ENCODE assay signal across 12 cellular contexts in the genomic region with DNA sequence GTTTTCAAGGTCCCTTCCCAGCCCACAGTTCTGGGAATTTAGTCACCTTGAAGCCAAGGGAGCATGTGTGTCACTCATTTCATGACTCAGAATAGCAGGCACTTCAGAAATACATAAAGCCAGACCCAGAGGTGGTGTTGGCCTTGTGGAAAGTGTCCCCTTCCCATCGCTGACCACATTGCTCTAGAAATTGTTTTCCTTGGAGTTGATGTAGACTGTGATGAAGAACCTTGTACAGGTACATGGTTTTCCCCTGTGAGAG.
DNase-seq lines count a peak whose midpoint lies in the region; ATAC-seq, FAIRE-seq and TF ChIP-seq lines count a peak whose summit lies in the region.
"Had no signal": no experiment of that assay in that cellular context is flagged by ENCODE, and none has a peak within 500 bp of the region (broad histone marks: within the 10 kb centered on the region; RNA-seq: fewer than 3 reads in every experiment).

No MANE protein-coding gene starts in this region.

- in situ Hi-C loops in mammary epithelial cell (cut with MboI; ENCODE audit: low sequenced_read_pairs in 2 of 2) (no loop called here), HepG2 (cut with HindIII; ENCODE audit: extremely low pct_ligation_motif_present, low pct_unique_long_range_greater_than_20kb) (no loop called here)

- DNase-seq in H54 (ENCODE audit: insufficient read length, low spot score) (peak; percentile 4), mammary epithelial cell (peak; percentile 36), HepG2 (ENCODE audit: low spot score) (no peak), cerebellar cortex (ENCODE audit: low spot score) (no peak)
- DNase-seq in natural killer cell treated with Interleukin-12 subunit alpha and Interleukin-12 subunit beta and Interleukin-15 and Interleukin-18, amount 100 ng/mL, for 72 hours (ENCODE audit: low spot score): no peak
- DNase-seq: activated B cell treated with CpG ODN at 0.5 μM for 24 hours, NCI-H446, upper lobe of right lung had no signal

- WGBS in mammary epithelial cell (ENCODE audit: low coverage, missing lambda C conversion rate): 100% methylated on average over 1 of the region's 1 CpG
- 29% methylated on average over 1 of the region's 1 CpG for WGBS in HepG2 (ENCODE audit: low lambda C conversion rate)

- TF ChIP-seq RAD21 in HepG2 (CRISPR knock-in tag; IDR thresholded peaks at IDR 0.05): no peak

- H3K27ac Mint-ChIP-seq in natural killer cell treated with Interleukin-12 subunit alpha and Interleukin-12 subunit beta and Interleukin-15 and Interleukin-18, amount 100 ng/mL, for 72 hours: peak overlapping the region in 1 of 2 donors; percentile 63
- H3K27ac Mint-ChIP-seq: activated B cell treated with CpG ODN at 0.5 μM for 24 hours had no signal

- peaks cover 52 to 68% of the 10 kb centered on the region in 2 donors for H3K4me1 Mint-ChIP-seq in natural killer cell treated with Interleukin-12 subunit alpha and Interleukin-12 subunit beta and Interleukin-15 and Interleukin-18, amount 100 ng/mL, for 72 hours (ENCODE audit: low read depth in 2 of 2)
- H3K4me1 Mint-ChIP-seq: activated B cell treated with CpG ODN at 0.5 μM for 24 hours had no signal

- peak overlapping the region; percentile 24; the same call in 1 of the 2 replicates for H3K27ac ChIP-seq in ACC112 (ENCODE audit: low read depth, low read length)
- no peak overlapping the region for H3K27ac ChIP-seq in mammary epithelial cell (ENCODE audit: insufficient read depth, low read depth, low read length)
- no peak overlapping the region for H3K27ac ChIP-seq in HepG2 (ENCODE audit: extremely low read length, insufficient read depth, low read length)
- H3K27ac ChIP-seq: upper lobe of right lung had no signal

- H3K36me3 Mint-ChIP-seq in natural killer cell treated with Interleukin-12 subunit alpha and Interleukin-12 subunit beta and Interleukin-15 and Interleukin-18, amount 100 ng/mL, for 72 hours: no peaks in the 10 kb centered on the region

- H3K27me3 ChIP-seq in ACC112 (ENCODE audit: insufficient read depth, low read length) (no peaks in the 10 kb centered on the region), mammary epithelial cell (ENCODE audit: insufficient read depth, low read length) (no peaks in the 10 kb centered on the region), HepG2 (ENCODE audit: control insufficient read depth in 1 of 2, insufficient read depth in 2 of 2, low read length in 2 of 2) (peaks cover 1 to 16% of the 10 kb centered on the region in 2 experiments; a peak in 3 of 5 replicates)
- H3K27me3 ChIP-seq: body of pancreas, upper lobe of right lung had no signal

- H3K4me3 Mint-ChIP-seq in natural killer cell treated with Interleukin-12 subunit alpha and Interleukin-12 subunit beta and Interleukin-15 and Interleukin-18, amount 100 ng/mL, for 72 hours: peak overlapping the region; percentile 64
- H3K4me3 Mint-ChIP-seq: activated B cell treated with CpG ODN at 0.5 μM for 24 hours had no signal

- no peaks in the 10 kb centered on the region for H3K9me3 ChIP-seq in mammary epithelial cell (replicated peaks; ENCODE audit: insufficient read depth, low read length)
- H3K9me3 ChIP-seq in HepG2 (ENCODE audit: low read length): no peaks in the 10 kb centered on the region
- H3K9me3 ChIP-seq: body of pancreas, upper lobe of right lung had no signal

- CTCF ChIA-PET in mammary epithelial cell (lab: Charles Lee; ENCODE audit: low non-redundant PET) (no interaction called here), HepG2 (lab: Yijun Ruan, JAX; ENCODE audit: low intra/inter-chr PET ratio, low total read pairs) (no interaction called here)

- FAIRE-seq in H54 (lab: Jason Lieb, UNC): no peak
- no peak for FAIRE-seq in HepG2 (lab: Jason Lieb, UNC)

- TF ChIP-seq EP300 in HepG2 (IDR thresholded peaks at IDR 0.05; ENCODE audit: low read depth in 2 of 2, low read length in 2 of 2) (no peak), HepG2 (CRISPR knock-in tag; IDR thresholded peaks at IDR 0.05; ENCODE audit: borderline replicate concordance) (no peak)

- H3K36me3 ChIP-seq in ACC112 (ENCODE audit: insufficient read depth, low read length): no peaks in the 10 kb centered on the region
- H3K36me3 ChIP-seq in mammary epithelial cell (ENCODE audit: insufficient read depth, low read length): no peaks in the 10 kb centered on the region
- no peaks in the 10 kb centered on the region for H3K36me3 ChIP-seq in HepG2 (replicated peaks in 1 of 2; ENCODE audit: control insufficient read depth in 1 of 2, insufficient read depth in 2 of 2, low read length in 2 of 2)
- H3K36me3 ChIP-seq: upper lobe of right lung had no signal

- H3K4me1 ChIP-seq in ACC112 (ENCODE audit: control insufficient read depth, insufficient read depth, low read length, unreplicated experiment) (peaks cover 21% of the 10 kb centered on the region), mammary epithelial cell (ENCODE audit: insufficient read depth, low read length) (peaks cover 24% of the 10 kb centered on the region), HepG2 (ENCODE audit: insufficient read depth, low read length) (no peaks in the 10 kb centered on the region)

- peak overlapping the region; percentile 73 for H3K4me2 ChIP-seq in mammary epithelial cell (ENCODE audit: insufficient read depth, low read depth, low read length)
- no peak overlapping the region for H3K4me2 ChIP-seq in HepG2 (ENCODE audit: low read depth, low read length)

- BruUV-seq in mammary epithelial cell (replicated peaks; lab: Mats Ljungman, UMichigan): no TSS peak
- no TSS peak for BruUV-seq in HepG2 (replicated peaks; lab: Mats Ljungman, UMichigan)

- POLR2A ChIA-PET in HepG2 (lab: Yijun Ruan, JAX): no interaction called here

- H3K27me3 Mint-ChIP-seq in natural killer cell treated with Interleukin-12 subunit alpha and Interleukin-12 subunit beta and Interleukin-15 and Interleukin-18, amount 100 ng/mL, for 72 hours: no peaks in the 10 kb centered on the region
- H3K27me3 Mint-ChIP-seq: activated B cell treated with CpG ODN at 0.5 μM for 24 hours had no signal

- TF ChIP-seq CTCF in mammary epithelial cell (conservative IDR thresholded peaks at IDR 0.05 in 1 of 2, IDR thresholded peaks at IDR 0.05 in 1 of 2; ENCODE audit: extremely low read depth in 1 of 2, insufficient read depth in 1 of 2, low read depth in 1 of 2, low read length in 2 of 2) (no peak), HepG2 (CRISPR knock-in tag; IDR thresholded peaks at IDR 0.05) (no peak)

- H2AFZ ChIP-seq in ACC112 (ENCODE audit: low read length, unreplicated experiment): no peak overlapping the region
- peak overlapping the region; percentile 51 for H2AFZ ChIP-seq in mammary epithelial cell (ENCODE audit: low read depth, low read length)
- no peak overlapping the region for H2AFZ ChIP-seq in HepG2 (ENCODE audit: low read length)

- intact Hi-C loops in mammary epithelial cell (cut with micrococcal nuclease) (no loop called here), HepG2 (cut with micrococcal nuclease; ENCODE audit: unreplicated experiment) (no loop called here)

- ATAC-seq in natural killer cell treated with Interleukin-12 subunit alpha and Interleukin-12 subunit beta and Interleukin-15 and Interleukin-18, amount 100 ng/mL, for 72 hours: peak in 1 of 2 donors; percentile 54
- ATAC-seq in GM18502 (IDR thresholded peaks at IDR 0.05; ENCODE audit: poor library complexity, unreplicated experiment): no peak
- ATAC-seq in HepG2: no peak
- ATAC-seq in HG02642 (IDR thresholded peaks at IDR 0.05; ENCODE audit: poor library complexity, unreplicated experiment): no peak
- ATAC-seq: body of pancreas had no signal

- peaks cover 1% of the 10 kb centered on the region for H3K9me3 Mint-ChIP-seq in natural killer cell treated with Interleukin-12 subunit alpha and Interleukin-12 subunit beta and Interleukin-15 and Interleukin-18, amount 100 ng/mL, for 72 hours
- H3K9me3 Mint-ChIP-seq: activated B cell treated with CpG ODN at 0.5 μM for 24 hours had no signal

- H4K20me1 ChIP-seq in mammary epithelial cell (ENCODE audit: insufficient read depth, low read length) (no peaks in the 10 kb centered on the region), HepG2 (ENCODE audit: insufficient read depth, low read length) (no peaks in the 10 kb centered on the region)

- dilution Hi-C loops in mammary epithelial cell (cut with HindIII; ENCODE audit: low sequenced_read_pairs): no loop called here

- TF ChIP-seq POLR2A in H54 (IDR thresholded peaks at IDR 0.05; ENCODE audit: low read depth, low read length) (no peak), HepG2 (IDR thresholded peaks at IDR 0.05; ENCODE audit: insufficient read depth in 1 of 2, low read depth in 2 of 2, low read length in 2 of 2) (no peak)

- H3K79me2 ChIP-seq in ACC112 (ENCODE audit: control insufficient read depth, insufficient read depth, low read length, unreplicated experiment): no peaks in the 10 kb centered on the region
- peaks cover 39% of the 10 kb centered on the region for H3K79me2 ChIP-seq in mammary epithelial cell (ENCODE audit: insufficient read depth, low read length)
- no peaks in the 10 kb centered on the region for H3K79me2 ChIP-seq in HepG2 (ENCODE audit: insufficient read depth, low read length)

- H3K4me3 ChIP-seq in ACC112 (ENCODE audit: low read depth, low read length): peak overlapping the region; percentile 54
- H3K4me3 ChIP-seq in mammary epithelial cell (replicated peaks in 1 of 3; ENCODE audit: insufficient read depth in 1 of 3, low read depth in 2 of 3, low read length in 3 of 3): peak overlapping the region in 1 of 3 experiments; percentile 1
- no peak overlapping the region for H3K4me3 ChIP-seq in HepG2 (replicated peaks in 1 of 3; ENCODE audit: insufficient read depth in 1 of 3, low read depth in 2 of 3, low read length in 3 of 3)
- H3K4me3 ChIP-seq: body of pancreas, upper lobe of right lung had no signal

- H3K9ac ChIP-seq in mammary epithelial cell (ENCODE audit: insufficient read depth, low read length): no peak overlapping the region
- no peak overlapping the region for H3K9ac ChIP-seq in HepG2 (ENCODE audit: insufficient read depth, low read depth, low read length)

TF ChIP-seq in HepG2, 621 proteins besides CTCF, POLR2A, EP300 and RAD21 (continues in another document):
- TF ChIP-seq PATZ1 (CRISPR knock-in tag; IDR thresholded peaks at IDR 0.05) (no peak), ZSCAN30 (CRISPR knock-in tag; IDR thresholded peaks at IDR 0.05) (no peak), PAX8 (CRISPR knock-in tag; IDR thresholded peaks at IDR 0.05; ENCODE audit: borderline replicate concordance) (no peak)

Comparison
In these comparisons a context has a peak if more than half of its experiments do, and no peak if none do; other contexts are left out.
1. DNase-seq: peak in H54 (single experiment) and mammary epithelial cell (single experiment); none in natural killer cell treated with Interleukin-12 subunit alpha and Interleukin-12 subunit beta and Interleukin-15 and Interleukin-18, amount 100 ng/mL, for 72 hours (single experiment), HepG2 (single experiment) and cerebellar cortex (single experiment).